15 cellular contexts compared by ENCODE assay signal in the genomic region with DNA sequence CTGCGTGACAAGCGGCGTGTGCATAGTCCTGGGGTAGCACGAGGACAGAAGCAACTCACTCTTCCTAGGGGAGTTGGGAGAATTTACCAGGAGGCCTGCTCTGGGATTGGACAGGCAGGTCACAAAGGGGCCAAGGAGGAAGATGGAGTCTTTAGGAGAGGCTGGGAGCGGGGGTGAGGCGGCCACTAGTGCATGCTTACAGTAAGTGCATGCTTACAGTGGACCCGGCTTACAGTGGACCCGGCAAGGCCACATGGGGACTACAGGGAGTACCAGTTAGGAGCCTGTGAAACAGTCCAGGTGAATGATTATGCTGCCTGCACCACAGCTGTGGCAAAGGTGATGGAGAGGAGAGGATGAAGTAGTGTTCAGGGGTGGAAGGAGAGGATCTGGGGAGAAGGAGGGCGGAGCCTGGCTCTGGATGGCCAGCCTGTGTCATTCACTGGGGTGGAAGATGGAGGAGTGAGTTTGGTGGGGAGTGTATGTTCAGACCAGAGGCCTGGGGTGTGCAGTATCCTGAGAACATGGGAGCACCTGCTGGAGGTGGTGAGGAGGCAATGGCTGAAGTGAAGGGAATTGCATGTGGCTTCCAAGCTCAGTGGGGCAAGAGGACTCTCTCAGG.
DNase-seq lines count a peak whose midpoint lies in the region; ATAC-seq, FAIRE-seq and TF ChIP-seq lines count a peak whose summit lies in the region.
"Had no signal": no experiment of that assay in that cellular context is flagged by ENCODE, and none has a peak within 500 bp of the region (broad histone marks: within the 10 kb centered on the region; RNA-seq: fewer than 3 reads in every experiment).

No MANE protein-coding gene starts in this region.

- H2BK5ac ChIP-seq in mesendoderm (ENCODE audit: low read length) = no peak overlapping the region

- 0 out of 2 replicates have a peak overlapping the region, but pooled peaks have one; percentile 29 for H2AFZ ChIP-seq in K562 (ENCODE audit: low read depth, low read length)

- TF ChIP-seq POLR2A in K562 (conservative IDR thresholded peaks at IDR 0.05) (no peak), vagina (IDR thresholded peaks at IDR 0.05) (no peak)

- peak in 1 of 2 experiments; percentile 17 for TF ChIP-seq CTCF in Caco-2 (IDR thresholded peaks at IDR 0.05; ENCODE audit: insufficient read depth in 1 of 2, low read depth in 1 of 2, low read length in 1 of 2, severe bottlenecking in 1 of 2, unreplicated experiment in 1 of 2)
- TF ChIP-seq CTCF in K562 (IDR thresholded peaks at IDR 0.05 in 2 of 3, conservative IDR thresholded peaks at IDR 0.05 in 1 of 3; ENCODE audit: insufficient read depth in 2 of 3, low read depth in 1 of 3, low read length in 3 of 3) = peak; percentile 41 to 57 (median 46); a peak in 3 of 6 replicates
- no peak for TF ChIP-seq CTCF in vagina (IDR thresholded peaks at IDR 0.05)

- H3K79me1 ChIP-seq in mesendoderm (ENCODE audit: low read length) = no peaks in the 10 kb centered on the region

- no peak overlapping the region for H4K8ac ChIP-seq in mesendoderm (ENCODE audit: low read depth, low read length)

- H3K9ac ChIP-seq in K562 (ENCODE audit: insufficient read depth in 1 of 2, low read depth in 2 of 2, low read length in 2 of 2) = no peak overlapping the region
- H3K9ac ChIP-seq in mesendoderm (ENCODE audit: low read length) = no peak overlapping the region

- H3K18ac ChIP-seq in mesendoderm (ENCODE audit: low read length) = no peak overlapping the region

- TF ChIP-seq EP300 in K562 (IDR thresholded peaks at IDR 0.05; ENCODE audit: low read length) = no peak

- H3K79me2 ChIP-seq in K562 (ENCODE audit: control insufficient read depth, insufficient read depth, low read length) (no peaks in the 10 kb centered on the region), mesendoderm (ENCODE audit: control insufficient read depth, insufficient read depth, low read length) (no peaks in the 10 kb centered on the region)

- in situ Hi-C loops in K562 (cut with MboI) = no loop called here

- H3K4me1 ChIP-seq in Caco-2 = no peaks in the 10 kb centered on the region
- H3K4me1 ChIP-seq in K562 (replicated peaks in 1 of 2; ENCODE audit: control insufficient read depth in 2 of 2, insufficient read depth in 2 of 2, low read length in 2 of 2) = peaks cover 0 to 3% of the 10 kb centered on the region in 2 experiments; a peak in 4 of 5 replicates
- peaks cover 5% of the 10 kb centered on the region for H3K4me1 ChIP-seq in mesendoderm (ENCODE audit: control insufficient read depth, low read depth, low read length)
- no peaks in the 10 kb centered on the region for H3K4me1 ChIP-seq in effector memory CD4-positive, alpha-beta T cell (ENCODE audit: control insufficient read depth, insufficient read depth, low read length, poor library complexity, severe bottlenecking)
- H3K4me1 ChIP-seq in vagina = no peaks in the 10 kb centered on the region
- H3K4me1 ChIP-seq: SJSA1 had no signal

- CTCF ChIA-PET in Caco-2 (lab: Charles Lee) = no interaction called here
- CTCF ChIA-PET in K562 (lab: Yijun Ruan, JAX; ENCODE audit: low intra/inter-chr PET ratio) = no interaction called here

- H4K20me1 ChIP-seq in K562 (replicated peaks; ENCODE audit: control insufficient read depth, insufficient read depth, low read length) = peaks cover 2% of the 10 kb centered on the region

- intact Hi-C loops in Caco-2 (cut with micrococcal nuclease; ENCODE audit: unreplicated experiment) = no loop called here
- intact Hi-C loops in K562 (cut with micrococcal nuclease) = no loop called here
- intact Hi-C loops in vagina (cut with DNase I) = no loop called here

- H3K36me3 Mint-ChIP-seq in Caco-2 (ENCODE audit: insufficient read depth, unreplicated experiment) = peaks cover 13% of the 10 kb centered on the region

- H3K4me3 ChIP-seq in Caco-2 (ENCODE audit: low read depth, low read length) = no peak overlapping the region
- no peak overlapping the region for H3K4me3 ChIP-seq in K562
- no peak overlapping the region for H3K4me3 ChIP-seq in mesendoderm (ENCODE audit: low read length)
- H3K4me3 ChIP-seq in effector memory CD4-positive, alpha-beta T cell (ENCODE audit: insufficient read depth, low read depth, low read length, poor library complexity, severe bottlenecking) = no peak overlapping the region
- no peak overlapping the region for H3K4me3 ChIP-seq in vagina
- H3K4me3 ChIP-seq: cardiac muscle cell, SJSA1 had no signal

- no peaks in the 10 kb centered on the region for H3K9me1 ChIP-seq in K562 (ENCODE audit: control insufficient read depth, insufficient read depth, low read length)

- H2BK15ac ChIP-seq in mesendoderm (replicated peaks; ENCODE audit: low read depth) = no peak overlapping the region

- H3K9me3 ChIP-seq in Caco-2 (no peaks in the 10 kb centered on the region), K562 (replicated peaks; ENCODE audit: control insufficient read depth, insufficient read depth, low read depth, low read length) (no peaks in the 10 kb centered on the region), vagina (no peaks in the 10 kb centered on the region)
- H3K9me3 ChIP-seq in effector memory CD4-positive, alpha-beta T cell (ENCODE audit: control insufficient read depth, low read length) = no peaks in the 10 kb centered on the region
- H3K9me3 ChIP-seq: SJSA1 had no signal

- TF ChIP-seq RAD21 in K562 (CRISPR knock-in tag; conservative IDR thresholded peaks at IDR 0.05 in 1 of 2, IDR thresholded peaks at IDR 0.05 in 1 of 2) = no peak; a peak in 1 of 4 replicates

- no peaks in the 10 kb centered on the region for H3K9me3 Mint-ChIP-seq in Caco-2 (ENCODE audit: unreplicated experiment)
- H3K9me3 Mint-ChIP-seq: activated B cell treated with CpG ODN at 0.5 μM for 24 hours had no signal

- H3K27ac ChIP-seq in K562 (ENCODE audit: extremely low read depth, low read depth, low read length) (no peak overlapping the region), mesendoderm (ENCODE audit: low read depth, low read length) (no peak overlapping the region), vagina (no peak overlapping the region)
- H3K27ac ChIP-seq in effector memory CD4-positive, alpha-beta T cell (ENCODE audit: insufficient read depth, low read length, poor library complexity, severe bottlenecking) = no peak overlapping the region
- H3K27ac ChIP-seq: cardiac muscle cell, SJSA1 had no signal

- no peak overlapping the region for H3K27ac Mint-ChIP-seq in Caco-2 (ENCODE audit: unreplicated experiment)
- H3K27ac Mint-ChIP-seq: activated B cell treated with CpG ODN at 0.5 μM for 24 hours; activated T-cell treated with anti-CD3 and anti-CD28 coated beads, Interleukin-2, amount 50 U/mL, for 72 hours had no signal

- H3K4me3 Mint-ChIP-seq in Caco-2 (ENCODE audit: unreplicated experiment) = no peak overlapping the region
- H3K4me3 Mint-ChIP-seq: activated B cell treated with CpG ODN at 0.5 μM for 24 hours; activated T-cell treated with anti-CD3 and anti-CD28 coated beads, Interleukin-2, amount 50 U/mL, for 72 hours had no signal

- no peak overlapping the region for H2AK5ac ChIP-seq in mesendoderm (ENCODE audit: low read length)

- no peak for FAIRE-seq in K562 (lab: Jason Lieb, UNC)
- FAIRE-seq: kidney had no signal

- DNase-seq in Caco-2 = peak; percentile 38 to 51
- DNase-seq in HT1080 (ENCODE audit: low read depth) = peak; percentile 20
- DNase-seq in K562 (ENCODE audit: extremely low read depth in 1 of 4, low spot score in 3 of 4) = peak; percentile 38 to 66 (median 54)
- DNase-seq in mesendoderm = peak; percentile 83
- DNase-seq in effector memory CD4-positive, alpha-beta T cell = no peak
- DNase-seq in OCI-M2 (lab: John Stamatoyannopoulos, UW; ENCODE audit: unreplicated experiment) = no peak
- DNase-seq in vagina (ENCODE audit: extremely low spot score in 2 of 2) = no peak
- DNase-seq: activated B cell treated with CpG ODN at 0.5 μM for 24 hours; activated T-cell treated with anti-CD3 and anti-CD28 coated beads, Interleukin-2, amount 50 U/mL, for 72 hours; kidney; stimulated activated naive CD4-positive, alpha-beta T cell had no signal

- 63% methylated on average over 9 of the region's 9 CpGs for WGBS in K562 (ENCODE audit: insufficient coverage, low coverage, missing lambda C conversion rate)
- whole genome bisulfite sequencing in mesendoderm (ENCODE audit: extremely low coverage, insufficient coverage, low lambda C conversion rate) = no CpG with 5 or more reads among the region's 9 CpGs

- H3K4me1 Mint-ChIP-seq in Caco-2 (ENCODE audit: low read depth, unreplicated experiment) = no peaks in the 10 kb centered on the region
- H3K4me1 Mint-ChIP-seq: activated B cell treated with CpG ODN at 0.5 μM for 24 hours had no signal

- no peaks in the 10 kb centered on the region for H3K27me3 Mint-ChIP-seq in Caco-2 (ENCODE audit: insufficient read depth, unreplicated experiment)
- H3K27me3 Mint-ChIP-seq: activated B cell treated with CpG ODN at 0.5 μM for 24 hours had no signal

- H4K5ac ChIP-seq in mesendoderm (ENCODE audit: low read length) = no peak overlapping the region

- POLR2A ChIA-PET in Caco-2 (lab: Charles Lee) (no interaction called here), K562 (lab: Yijun Ruan, JAX) (interaction anchor here (0.7 to 0.9 kb wide), 2 partner anchors 25 to 75 kb away, joined by 4 to 5 read pairs; no protein-coding TSS in a partner anchor)

- H2BK120ac ChIP-seq in mesendoderm (ENCODE audit: low read depth, low read length) = no peak overlapping the region

- BruUV-seq in Caco-2 (replicated peaks; lab: Mats Ljungman, UMichigan) (no TSS peak), K562 (replicated peaks; lab: Mats Ljungman, UMichigan) (no TSS peak)

- H3K4me2 ChIP-seq in K562 (ENCODE audit: insufficient read depth, low read length) = no peak overlapping the region
- H3K4me2 ChIP-seq in mesendoderm (ENCODE audit: low read length) = no peak overlapping the region

- ATAC-seq in K562 (peak; percentile 98), GM18520 (IDR thresholded peaks at IDR 0.05; ENCODE audit: unreplicated experiment) (no peak)
- ATAC-seq: activated T-cell treated with anti-CD3 and anti-CD28 coated beads, Interleukin-2, amount 50 U/mL, for 72 hours; esophagus mucosa had no signal

- H3K23ac ChIP-seq in mesendoderm (ENCODE audit: low read length) = no peak overlapping the region

- H3K27me3 ChIP-seq in Caco-2 (replicated peaks; ENCODE audit: control insufficient read depth, insufficient read depth, low read length) (no peaks in the 10 kb centered on the region), K562 (ENCODE audit: control insufficient read depth in 2 of 2, insufficient read depth in 2 of 2, low read length in 2 of 2) (no peaks in the 10 kb centered on the region), mesendoderm (ENCODE audit: insufficient read depth, low read length, poor library complexity) (no peaks in the 10 kb centered on the region), vagina (no peaks in the 10 kb centered on the region)
- H3K27me3 ChIP-seq in effector memory CD4-positive, alpha-beta T cell (replicated peaks; ENCODE audit: control insufficient read depth, insufficient read depth, low read length, poor library complexity, severe bottlenecking) = no peaks in the 10 kb centered on the region
- H3K27me3 ChIP-seq: cardiac muscle cell, SJSA1 had no signal

- H3K36me3 ChIP-seq in Caco-2 (ENCODE audit: control insufficient read depth, insufficient read depth, low read length) (0 out of 2 replicates have a peak, but pooled peaks cover 2% of the 10 kb centered on the region), K562 (ENCODE audit: control insufficient read depth, insufficient read depth, low read length) (no peaks in the 10 kb centered on the region), mesendoderm (ENCODE audit: control insufficient read depth, insufficient read depth, low read length) (no peaks in the 10 kb centered on the region), vagina (peaks cover 0 to 4% of the 10 kb centered on the region in 2 donors)
- H3K36me3 ChIP-seq in effector memory CD4-positive, alpha-beta T cell (ENCODE audit: control insufficient read depth, insufficient read depth, low read length) = peaks cover 11% of the 10 kb centered on the region
- H3K36me3 ChIP-seq: cardiac muscle cell, SJSA1 had no signal

- no peak overlapping the region for H3K56ac ChIP-seq in mesendoderm (ENCODE audit: low read length)

- H3K4ac ChIP-seq in mesendoderm (ENCODE audit: low read depth, low read length) = no peak overlapping the region

Comparison
In these comparisons a context has a peak if more than half of its experiments do, and no peak if none do; other contexts are left out.
1. DNase-seq: peak in Caco-2 (2 of 2), HT1080 (single experiment), K562 (4 of 4) and mesendoderm (single experiment); none in effector memory CD4-positive, alpha-beta T cell (0 of 3), OCI-M2 (single experiment) and vagina (0 of 2).
2. CTCF ChIP-seq: peak in K562 (3 of 3); none in vagina (0 of 3).